ENCODE assay signal across 9 cellular contexts in the genomic region with DNA sequence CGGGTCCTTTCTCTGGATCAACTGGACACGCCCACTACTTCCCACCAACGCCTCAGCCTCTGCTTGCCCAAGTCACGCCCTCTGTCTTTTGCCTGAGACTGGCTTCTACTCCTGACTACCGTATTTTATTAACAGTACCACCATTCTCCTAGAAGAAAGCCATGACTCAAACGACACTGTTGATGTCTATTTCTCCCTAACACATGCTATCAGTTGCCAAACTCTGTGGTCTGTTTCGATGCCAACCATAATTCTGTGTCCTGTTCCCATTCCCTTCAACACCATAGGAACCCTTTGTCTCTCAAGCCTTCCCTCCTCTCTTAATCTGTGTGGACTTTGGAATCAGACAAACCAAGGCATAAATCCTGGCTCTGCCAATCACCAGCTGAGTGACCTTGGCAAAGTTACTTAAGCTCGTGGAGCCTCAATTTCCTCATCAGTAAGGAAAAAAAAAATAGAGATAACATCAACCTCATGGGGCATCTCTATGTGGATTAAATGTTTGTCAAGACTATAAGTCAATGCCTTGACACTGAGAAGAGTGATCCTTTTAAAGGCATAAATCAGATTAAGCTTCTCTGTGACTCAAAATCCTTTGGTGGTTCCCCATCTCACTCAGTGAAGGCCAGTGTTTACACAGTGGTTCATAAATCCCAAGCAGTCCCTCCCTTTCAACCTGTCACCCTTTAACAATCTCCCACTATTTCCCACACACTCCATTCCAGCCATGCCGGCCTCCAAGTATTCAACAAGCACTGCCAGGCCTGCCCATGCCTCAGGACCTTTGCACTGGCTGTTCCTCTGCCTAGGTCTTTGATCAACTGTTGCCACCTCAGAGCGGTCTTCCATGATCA. TPM values are rescaled to one million over a fixed set of nuclear protein-coding genes. Genes with fewer than 3 reads are reported as not detected.
DNase-seq lines count a peak whose midpoint lies in the region; ATAC-seq and TF ChIP-seq lines count a peak whose summit lies in the region.
"Had no signal": no experiment of that assay in that cellular context is flagged by ENCODE, and none has a peak within 500 bp of the region (broad histone marks: within the 10 kb centered on the region; RNA-seq: fewer than 3 reads in every experiment).

No MANE protein-coding gene starts in this region.

- no peaks in the 10 kb centered on the region for H4K20me1 ChIP-seq in PC-9 (ENCODE audit: insufficient read depth)
- H4K20me1 ChIP-seq in fibroblast of lung (ENCODE audit: control insufficient read depth, extremely low read depth, insufficient read depth, low read length) = no peaks in the 10 kb centered on the region

- TF ChIP-seq CTCF in PC-9 (conservative IDR thresholded peaks at IDR 0.05) (no peak), fibroblast of lung (conservative IDR thresholded peaks at IDR 0.05 in 1 of 2, IDR thresholded peaks at IDR 0.05 in 1 of 2; ENCODE audit: low read depth in 1 of 2, low read length in 2 of 2) (no peak), thoracic aorta (IDR thresholded peaks at IDR 0.05) (no peak), GM10248 (IDR thresholded peaks at IDR 0.05; ENCODE audit: control extremely low read depth, extremely low read depth, low read depth, missing control alignments) (no peak)

- H3K4me3 ChIP-seq in PC-9 (no peak overlapping the region), fibroblast of lung (replicated peaks in 1 of 4; ENCODE audit: control extremely low read depth in 1 of 4, insufficient read depth in 1 of 4, low read depth in 3 of 4, low read length in 4 of 4) (no peak overlapping the region), thoracic aorta (no peak overlapping the region)

- DNase-seq in NCI-H146 (lab: John Stamatoyannopoulos, UW) = peak; percentile 8
- DNase-seq in NCI-H146 treated with DMSO at 0.1 percent for 48 hours (lab: John Stamatoyannopoulos, UW; ENCODE audit: unreplicated experiment) = no peak
- DNase-seq in PC-9 = peak in 1 of 2 experiments; percentile 84
- DNase-seq in fibroblast of lung (ENCODE audit: low read depth in 2 of 2) = peak; percentile 46 to 56
- DNase-seq in thoracic aorta (ENCODE audit: low spot score) = no peak
- DNase-seq in NCI-H774 (lab: John Stamatoyannopoulos, UW) = no peak
- no peak for DNase-seq in GM10248 (ENCODE audit: extremely low spot score)
- DNase-seq: activated CD8-positive, alpha-beta T cell treated with anti-CD3 and anti-CD28 coated beads, Interleukin-2, amount 10 ng/mL, durations not matched to agents 7 days and 5 days had no signal

- H3K27ac ChIP-seq in PC-9 (peak overlapping the region; percentile 99), fibroblast of lung (ENCODE audit: insufficient read depth, low read length) (no peak overlapping the region), thoracic aorta (no peak overlapping the region)

- peaks cover 70% of the 10 kb centered on the region for H3F3A ChIP-seq in PC-9 (ENCODE audit: insufficient read depth, low read depth)

- no peak overlapping the region for H3K9ac ChIP-seq in fibroblast of lung (ENCODE audit: insufficient read depth, low read length)

- ATAC-seq in thoracic aorta (ENCODE audit: insufficient number of reproducible peaks, low FRiP score, low read depth) (peak; percentile 64), HG03039 (IDR thresholded peaks at IDR 0.05; ENCODE audit: unreplicated experiment) (no peak)
- ATAC-seq: activated CD8-positive, alpha-beta T cell treated with anti-CD3 and anti-CD28 coated beads, Interleukin-2, amount 10 ng/mL, durations not matched to agents 7 days and 5 days had no signal

- H3K36me3 ChIP-seq in PC-9 (ENCODE audit: low read depth) (0 out of 2 replicates have a peak, but pooled peaks cover 10% of the 10 kb centered on the region), fibroblast of lung (ENCODE audit: control insufficient read depth, insufficient read depth, low read length) (no peaks in the 10 kb centered on the region), thoracic aorta (no peaks in the 10 kb centered on the region)

- no peaks in the 10 kb centered on the region for H3K9me3 ChIP-seq in PC-9 (ENCODE audit: insufficient read depth, low read depth)
- H3K9me3 ChIP-seq in fibroblast of lung (ENCODE audit: control insufficient read depth, insufficient read depth, low read depth, low read length) = no peaks in the 10 kb centered on the region
- H3K9me3 ChIP-seq in thoracic aorta = no peaks in the 10 kb centered on the region

- H3K27me3 ChIP-seq in PC-9 (ENCODE audit: insufficient read depth, low read depth) (no peaks in the 10 kb centered on the region), fibroblast of lung (ENCODE audit: control insufficient read depth, insufficient read depth, low read length) (no peaks in the 10 kb centered on the region), thoracic aorta (replicated peaks; ENCODE audit: insufficient read depth) (no peaks in the 10 kb centered on the region)

- H3K4me2 ChIP-seq in PC-9 (peak overlapping the region; percentile 77), fibroblast of lung (ENCODE audit: extremely low read depth, insufficient read depth, low read length) (no peak overlapping the region)

- H2AFZ ChIP-seq in PC-9 = no peak overlapping the region
- no peak overlapping the region for H2AFZ ChIP-seq in fibroblast of lung (ENCODE audit: low read length)

- POLR2A ChIA-PET in PC-9 (lab: Charles Lee; ENCODE audit: unreplicated experiment) = no interaction called here
- POLR2A ChIA-PET in GM10248 (lab: Yijun Ruan, JAX) = no interaction called here

- H3K9me2 ChIP-seq in PC-9 (ENCODE audit: insufficient read depth) = no peaks in the 10 kb centered on the region

- CTCF ChIA-PET in PC-9 (lab: Charles Lee) = interaction anchor here (0.7 kb wide), 2 partner anchors 10 to 109 kb away, joined by 4 to 5 read pairs; no protein-coding TSS in a partner anchor
- CTCF ChIA-PET in GM10248 (lab: Yijun Ruan, JAX) = interaction anchor here (0.8 to 1.7 kb wide), 8 partner anchors 9 to 29 kb away, joined by 3 to 6 read pairs (median 3); no protein-coding TSS in a partner anchor

- intact Hi-C loops in PC-9 (cut with micrococcal nuclease; ENCODE audit: unreplicated experiment) = loop anchor here (5.0 kb wide), 1 partner anchor 48 kb away; a partner anchor contains a TSS

- H3K4me1 ChIP-seq in PC-9 (replicated peaks; ENCODE audit: insufficient read depth) (peaks cover 88% of the 10 kb centered on the region), fibroblast of lung (ENCODE audit: control insufficient read depth, extremely low read depth, insufficient read depth, low read length) (no peaks in the 10 kb centered on the region), thoracic aorta (ENCODE audit: control insufficient read depth in 1 of 2, low read depth in 2 of 2) (peaks cover 12 to 16% of the 10 kb centered on the region in 2 donors)

- no TSS peak for BruUV-seq in PC-9 (replicated peaks; lab: Mats Ljungman, UMichigan)

- H3K79me2 ChIP-seq in PC-9 (ENCODE audit: low read depth) (peaks cover 51% of the 10 kb centered on the region), fibroblast of lung (ENCODE audit: control insufficient read depth, insufficient read depth, low read length) (no peaks in the 10 kb centered on the region)

RNA-seq across cellular contexts. Expression of a gene that starts 45.6 kb away (rescaled TPM):
- total RNA-seq in PC-9 (2021) (9.2 and 11.7 TPM in 2 replicates), fibroblast of lung (11.7 and 13.9 TPM in 2 replicates), thoracic aorta (10 to 100 TPM; 13.0 to 22.7 TPM)
- polyA plus RNA-seq in fibroblast of lung = 3.3 and 3.4 TPM in 2 replicates
- polyA plus RNA-seq in fibroblast of lung (2012) = 2.1 and 2.2 TPM in 2 replicates
- polyA minus RNA-seq in fibroblast of lung (ENCODE audit: low replicate concordance) = 3.9 and 4.4 TPM in 2 replicates

Comparison
In these comparisons a context has a peak if more than half of its experiments do, and no peak if none do; other contexts are left out.
1. DNase-seq: peak in NCI-H146 (single experiment) and fibroblast of lung (2 of 2); none in NCI-H146 treated with DMSO at 0.1 percent for 48 hours (single experiment), thoracic aorta (single experiment), NCI-H774 (single experiment) and GM10248 (single experiment).